ENCODE assay signal across 8 cellular contexts in genomic region chr7:127393370-127394058, GRCh38. TPM values are rescaled to one million over a fixed set of nuclear protein-coding genes. Genes with fewer than 3 reads are reported as not detected.
DNase-seq lines count a peak whose midpoint lies in the region; TF ChIP-seq lines count a peak whose summit lies in the region.

No MANE protein-coding gene starts in this region.

- no TSS peak for BruUV-seq in OCI-LY7 (replicated peaks; lab: Mats Ljungman, UMichigan)

- peaks cover 27% of the 10 kb centered on the region for H3K36me3 Mint-ChIP-seq in T-helper 2 cell treated with Interferon-gamma antibody and Interleukin-4, amounts not matched to agents 5 μg/mL and 100 μg/mL, for 36 hours (ENCODE audit: low read depth)

- 9% methylated on average over 26 to 28 of the region's 28 CpGs for WGBS in ectodermal cell, 2 experiments

- H3K27ac Mint-ChIP-seq in T-helper 2 cell treated with Interferon-gamma antibody and Interleukin-4, amounts not matched to agents 5 μg/mL and 100 μg/mL, for 36 hours: peak overlapping the region; percentile 91

- H3K4me2 ChIP-seq in OCI-LY7 (ENCODE audit: low read length): peak overlapping the region; percentile 79

- peak overlapping the region; percentile 87 for H3K4me3 Mint-ChIP-seq in T-helper 2 cell treated with Interferon-gamma antibody and Interleukin-4, amounts not matched to agents 5 μg/mL and 100 μg/mL, for 36 hours

- H3K4me3 ChIP-seq in OCI-LY7 (ENCODE audit: low read depth, low read length, poor library complexity, severe bottlenecking) (peak overlapping the region; percentile 99), ectodermal cell (ENCODE audit: insufficient read depth, low read depth, low read length) (peak overlapping the region; percentile 83)

- POLR2A ChIA-PET in OCI-LY7 (lab: Charles Lee): interaction anchor here (0.7 kb wide), 1 partner anchor 695 kb away, joined by 3 read pairs; no protein-coding TSS in a partner anchor

- intact Hi-C loops in OCI-LY7 (cut with micrococcal nuclease; ENCODE audit: unreplicated experiment): loop anchor here (5.0 to 10.0 kb wide), 2 partner anchors 194 to 711 kb away; partner anchors contain the start of genes ARF5 and GCC1

- peaks cover 34% of the 10 kb centered on the region for H3K79me2 ChIP-seq in OCI-LY7 (ENCODE audit: insufficient read depth, low read depth, low read length)

- peaks cover 49% of the 10 kb centered on the region for H3K4me1 ChIP-seq in OCI-LY7 (ENCODE audit: insufficient read depth, low read length, poor library complexity, severe bottlenecking)
- no peaks in the 10 kb centered on the region for H3K4me1 ChIP-seq in ectodermal cell (ENCODE audit: control insufficient read depth, insufficient read depth, low read length)

- H3K36me3 ChIP-seq in OCI-LY7 (ENCODE audit: insufficient read depth, low read length) (peaks cover 30% of the 10 kb centered on the region), ectodermal cell (ENCODE audit: control insufficient read depth, insufficient read depth, low read length) (no peaks in the 10 kb centered on the region)

- H3K27ac ChIP-seq in OCI-LY7 (ENCODE audit: low read depth, low read length, poor library complexity, severe bottlenecking) (peak overlapping the region; percentile 84), ectodermal cell (ENCODE audit: insufficient read depth, low read depth, low read length, poor library complexity, severe bottlenecking) (no peak overlapping the region)

- peaks cover 27% of the 10 kb centered on the region for H4K20me1 ChIP-seq in OCI-LY7 (ENCODE audit: insufficient read depth, low read length)

- no peaks in the 10 kb centered on the region for H3K9me3 ChIP-seq in OCI-LY7 (ENCODE audit: low read length)
- no peaks in the 10 kb centered on the region for H3K9me3 ChIP-seq in ectodermal cell (ENCODE audit: control insufficient read depth, low read length)

- H3K9me2 ChIP-seq in OCI-LY7 (ENCODE audit: insufficient read depth, low read length): no peaks in the 10 kb centered on the region

- H3K9me3 Mint-ChIP-seq in T-helper 2 cell treated with Interferon-gamma antibody and Interleukin-4, amounts not matched to agents 5 μg/mL and 100 μg/mL, for 36 hours: no peaks in the 10 kb centered on the region

- H3K27me3 Mint-ChIP-seq in T-helper 2 cell treated with Interferon-gamma antibody and Interleukin-4, amounts not matched to agents 5 μg/mL and 100 μg/mL, for 36 hours (ENCODE audit: low read depth): peaks cover 6% of the 10 kb centered on the region

- TF ChIP-seq CTCF in OCI-LY7 (conservative IDR thresholded peaks at IDR 0.05; ENCODE audit: low read length): no peak

- CTCF ChIA-PET in OCI-LY7 (lab: Charles Lee; ENCODE audit: unreplicated experiment): no interaction called here

- no peak for DNase-seq in T-helper 2 cell treated with Interferon-gamma antibody and Interleukin-4, amounts not matched to agents 5 μg/mL and 100 μg/mL, for 36 hours (ENCODE audit: low spot score)
- no peak for DNase-seq in T-helper 2 cell
- no peak for DNase-seq in OCI-LY7 (ENCODE audit: low spot score)
- peak; percentile 32 for DNase-seq in myocyte (ENCODE audit: low read depth)
- DNase-seq in GM19238 (ENCODE audit: insufficient read length, low spot score): no peak
- no peak for DNase-seq in GM19240 (ENCODE audit: insufficient read length, low spot score)
- DNase-seq in activated CD4-positive, CD25-positive, alpha-beta regulatory T cell (lab: John Stamatoyannopoulos, UW): no peak

- peak overlapping the region; percentile 61; the same call in 1 of the 2 replicates for H2AFZ ChIP-seq in OCI-LY7 (ENCODE audit: low read length)

- H3K27me3 ChIP-seq in ectodermal cell (ENCODE audit: control insufficient read depth, insufficient read depth, low read length, poor library complexity, severe bottlenecking): peaks cover 38% of the 10 kb centered on the region

- peaks cover 45% of the 10 kb centered on the region for H3K4me1 Mint-ChIP-seq in T-helper 2 cell treated with Interferon-gamma antibody and Interleukin-4, amounts not matched to agents 5 μg/mL and 100 μg/mL, for 36 hours (ENCODE audit: low read depth)

RNA-seq across cellular contexts. Expression of gene ZNF800, which starts 1.0 kb away (rescaled TPM):
- total RNA-seq in OCI-LY7 (2014; rRNA removed; shearing (Covaris generic)): 23.8 and 23.9 TPM in 2 replicates
- total RNA-seq in OCI-LY7 (2022): 42.2 and 44.0 TPM in 2 replicates
- polyA plus RNA-seq in ectodermal cell (2013, experiment 1 of 4): 9.8 TPM
- 9.5 TPM for polyA plus RNA-seq in ectodermal cell (2013, experiment 2 of 4)
- polyA plus RNA-seq in ectodermal cell (2013, experiment 3 of 4): 11.5 TPM
- polyA plus RNA-seq in ectodermal cell (2013, experiment 4 of 4): 12.1 TPM
- 41.4 and 47.2 TPM in 2 replicates for total RNA-seq in myocyte
- 17.0 TPM for polyA plus RNA-seq in myocyte (2012)
